In genomic region chr1:168468822-168469221, GRCh38 we compare ENCODE assay signal across 1 cellular context.
TF ChIP-seq lines count a peak whose summit lies in the region.

No MANE protein-coding gene starts in this region.

TF ChIP-seq in IMR-90, 13 proteins besides CTCF, POLR2A, EP300 and RAD21 (continued from another document):
- no peak for TF ChIP-seq FOS (IDR thresholded peaks at IDR 0.05; ENCODE audit: low read depth, low read length)
- no peak for TF ChIP-seq MXI1 (IDR thresholded peaks at IDR 0.05; ENCODE audit: borderline replicate concordance, low read depth, low read length)
- TF ChIP-seq RFX5 (IDR thresholded peaks at IDR 0.05; ENCODE audit: low read depth, low read length), result no peak
- TF ChIP-seq CHD1 (IDR thresholded peaks at IDR 0.05; ENCODE audit: low read depth, low read length), result no peak
- no peak for TF ChIP-seq SMC3 (IDR thresholded peaks at IDR 0.05; ENCODE audit: low read depth, low read length)
- TF ChIP-seq RCOR1 (IDR thresholded peaks at IDR 0.05; ENCODE audit: insufficient replicate concordance, low read length), result no peak
- TF ChIP-seq NFE2L2 (IDR thresholded peaks at IDR 0.05; ENCODE audit: low read depth, low read length), result no peak
